In genomic region chr19:55486971-55487883, GRCh38 we compare ENCODE assay signal across 8 cellular contexts. TPM values are rescaled to one million over a fixed set of nuclear protein-coding genes. Genes with fewer than 3 reads are reported as not detected.
A peak's percentile ranks its signal among the peaks of the same experiment; 100 is the strongest.
DNase-seq lines count a peak whose midpoint lies in the region; ATAC-seq and TF ChIP-seq lines count a peak whose summit lies in the region.

No MANE protein-coding gene starts in this region.

- H3K27me3 ChIP-seq in brain microvascular endothelial cell (replicated peaks) (no peaks in the 10 kb centered on the region), kidney epithelial cell (ENCODE audit: control insufficient read depth, insufficient read depth, low read length) (no peaks in the 10 kb centered on the region)

- no peaks in the 10 kb centered on the region for H3K9me3 ChIP-seq in SK-N-MC (ENCODE audit: low read depth, low read length)

- H3K36me3 ChIP-seq in SK-N-MC (ENCODE audit: insufficient read depth, low read length) (no peaks in the 10 kb centered on the region), brain microvascular endothelial cell (replicated peaks) (peaks cover 6% of the 10 kb centered on the region), kidney epithelial cell (ENCODE audit: control insufficient read depth, insufficient read depth, low read length) (peaks cover 1% of the 10 kb centered on the region)

- DNase-seq in GM04503 (ENCODE audit: low read depth) (peak; percentile 89), SK-N-MC (ENCODE audit: low read depth, low spot score) (no peak), brain microvascular endothelial cell (peak; percentile 88), kidney epithelial cell (ENCODE audit: low read depth) (peak; percentile 85), OCI-M2 (lab: John Stamatoyannopoulos, UW; ENCODE audit: unreplicated experiment) (no peak)
- DNase-seq in stimulated activated CD4-positive, alpha-beta T cell treated with anti-CD3 and anti-CD28 coated beads, Interleukin-4, amount 100 ng/mL, for 1 hour: peak; percentile 43

- peak overlapping the region; percentile 22 for H3K9ac ChIP-seq in SK-N-MC (ENCODE audit: insufficient read length)

- H3K27ac ChIP-seq in SK-N-MC (peak overlapping the region; percentile 77; the same call in 1 of the 2 replicates), brain microvascular endothelial cell (peak overlapping the region; percentile 84)

- in situ Hi-C loops in brain microvascular endothelial cell (cut with HindIII; ENCODE audit: low pct_ligation_motif_present, low sequenced_read_pairs): no loop called here

- TF ChIP-seq CTCF in brain microvascular endothelial cell (IDR thresholded peaks at IDR 0.05; ENCODE audit: low read depth, low read length, missing control alignments) (no peak), kidney epithelial cell (IDR thresholded peaks at IDR 0.05; ENCODE audit: insufficient read depth, low read length, poor library complexity, severe bottlenecking) (no peak)

- H3K4me3 ChIP-seq in SK-N-MC (no peak overlapping the region), brain microvascular endothelial cell (ENCODE audit: low read depth, low read length) (peak overlapping the region; percentile 9), kidney epithelial cell (ENCODE audit: low read depth, low read length) (no peak overlapping the region)

- ATAC-seq in HG03432 (IDR thresholded peaks at IDR 0.05; ENCODE audit: unreplicated experiment): no peak
- ATAC-seq in HG03342 (IDR thresholded peaks at IDR 0.05; ENCODE audit: unreplicated experiment): no peak

RNA-seq across cellular contexts. Expression of gene SSC5D, which starts 1.0 kb away (rescaled TPM):
- 0.21 and 0.33 TPM in 2 replicates for total RNA-seq in kidney epithelial cell

RNA-seq across cellular contexts. Expression of gene NAT14, which starts 2.2 kb away (rescaled TPM):
- 17.1 and 18.2 TPM in 2 replicates for total RNA-seq in kidney epithelial cell

RNA-seq across cellular contexts. Expression of gene ZNF628, which starts 10.8 kb away (rescaled TPM):
- total RNA-seq in kidney epithelial cell: 7.3 and 15.8 TPM in 2 replicates

RNA-seq across cellular contexts. Expression of gene C19orf85, which starts 22.7 kb away (rescaled TPM):
- not detected in 2 replicates for total RNA-seq in kidney epithelial cell

RNA-seq across cellular contexts. Expression of gene ISOC2, which starts 25.8 kb away (rescaled TPM):
- 49.8 and 60.5 TPM in 2 replicates for total RNA-seq in kidney epithelial cell

Comparison
In these comparisons a context has a peak if more than half of its experiments do, and no peak if none do; other contexts are left out.
1. DNase-seq: peak in GM04503 (single experiment), brain microvascular endothelial cell (single experiment), kidney epithelial cell (single experiment) and stimulated activated CD4-positive, alpha-beta T cell treated with anti-CD3 and anti-CD28 coated beads, Interleukin-4, amount 100 ng/mL, for 1 hour (single experiment); none in SK-N-MC (single experiment) and OCI-M2 (single experiment).